ENCODE assay signal across 11 cellular contexts in genomic region chr5:80837679-80838078, GRCh38.
DNase-seq lines count a peak whose midpoint lies in the region; ATAC-seq and TF ChIP-seq lines count a peak whose summit lies in the region.
"Had no signal": no experiment of that assay in that cellular context is flagged by ENCODE, and none has a peak within 500 bp of the region (broad histone marks: within the 10 kb centered on the region; RNA-seq: fewer than 3 reads in every experiment).

No MANE protein-coding gene starts in this region.

- peak; percentile 83 for ATAC-seq in HG02571 (IDR thresholded peaks at IDR 0.05; ENCODE audit: unreplicated experiment)
- ATAC-seq in HG03558 (IDR thresholded peaks at IDR 0.05; ENCODE audit: extremely low read depth, unreplicated experiment), result peak; percentile 63
- ATAC-seq in stimulated activated naive CD8-positive, alpha-beta T cell treated with anti-CD3 and anti-CD28 coated beads, Interleukin-15, amount 100 ng/mL, for 72 hours, result peak; percentile 100
- no peak for ATAC-seq in SK-N-SH treated with all-trans-retinoic acid at 6 μM for 48 hours
- ATAC-seq: lower lobe of right lung had no signal

- TF ChIP-seq POLR2A in adrenal gland (IDR thresholded peaks at IDR 0.05), result no peak

- no peaks in the 10 kb centered on the region for H3K36me3 ChIP-seq in adrenal gland (replicated peaks in 1 of 2)

- H3K9me3 Mint-ChIP-seq in stimulated activated naive CD8-positive, alpha-beta T cell treated with anti-CD3 and anti-CD28 coated beads, Interleukin-15, amount 100 ng/mL, for 72 hours, result no peaks in the 10 kb centered on the region

- no peak overlapping the region for H3K4me3 ChIP-seq in adrenal gland
- H3K4me3 ChIP-seq: lower lobe of right lung had no signal

- no peak overlapping the region for H3K4me3 Mint-ChIP-seq in stimulated activated naive CD8-positive, alpha-beta T cell treated with anti-CD3 and anti-CD28 coated beads, Interleukin-15, amount 100 ng/mL, for 72 hours

- no peak overlapping the region for H3K27ac Mint-ChIP-seq in stimulated activated naive CD8-positive, alpha-beta T cell treated with anti-CD3 and anti-CD28 coated beads, Interleukin-15, amount 100 ng/mL, for 72 hours

- peaks cover 18% of the 10 kb centered on the region for H3K4me1 Mint-ChIP-seq in stimulated activated naive CD8-positive, alpha-beta T cell treated with anti-CD3 and anti-CD28 coated beads, Interleukin-15, amount 100 ng/mL, for 72 hours

- TF ChIP-seq CTCF in adrenal gland (IDR thresholded peaks at IDR 0.05), result no peak

- H3K27ac ChIP-seq in adrenal gland, result no peak overlapping the region
- H3K27ac ChIP-seq: lower lobe of right lung had no signal

- intact Hi-C loops in adrenal gland (cut with DNase I), result no loop called here

- DNase-seq in stimulated activated CD4-positive, alpha-beta T cell treated with anti-CD3 and anti-CD28 coated beads, Interleukin-12 subunit alpha, Interleukin-12 subunit beta, amount 100 ng/mL, for 48 hours (ENCODE audit: low read depth in 2 of 3, low spot score in 1 of 3), result peak in 2 of 3 donors; percentile 10 to 15
- DNase-seq in stimulated activated CD4-positive, alpha-beta T cell treated with anti-CD3 and anti-CD28 coated beads, Interleukin-4, amount 100 ng/mL, for 4 hours, result no peak
- DNase-seq in stimulated activated naive CD8-positive, alpha-beta T cell treated with anti-CD3 and anti-CD28 coated beads, Interleukin-15, amount 100 ng/mL, for 72 hours, result peak; percentile 57 to 73
- no peak for DNase-seq in adrenal gland
- no peak for DNase-seq in NCI-H1092 (lab: John Stamatoyannopoulos, UW)
- DNase-seq: AML-193, lower lobe of right lung, NCI-H1092 treated with DMSO at 0.1 percent for 48 hours had no signal

- no peaks in the 10 kb centered on the region for H3K27me3 ChIP-seq in adrenal gland

- H3K4me1 ChIP-seq in adrenal gland (replicated peaks in 1 of 2), result no peaks in the 10 kb centered on the region
- H3K4me1 ChIP-seq: lower lobe of right lung had no signal

- no peaks in the 10 kb centered on the region for H3K27me3 Mint-ChIP-seq in stimulated activated naive CD8-positive, alpha-beta T cell treated with anti-CD3 and anti-CD28 coated beads, Interleukin-15, amount 100 ng/mL, for 72 hours

- H3K9me3 ChIP-seq in adrenal gland (replicated peaks in 1 of 3), result no peaks in the 10 kb centered on the region
- H3K9me3 ChIP-seq: lower lobe of right lung had no signal

TF ChIP-seq in SK-N-SH treated with all-trans-retinoic acid at 6 μM for 48 hours, 23 proteins besides CTCF, POLR2A, EP300 and RAD21:
- TF ChIP-seq ZFP30 (CRISPR knock-in tag; IDR thresholded peaks at IDR 0.05) (no peak), ARNTL (CRISPR knock-in tag; IDR thresholded peaks at IDR 0.05; ENCODE audit: borderline replicate concordance, low read depth) (no peak), CREB5 (CRISPR knock-in tag; IDR thresholded peaks at IDR 0.05; ENCODE audit: low read depth) (no peak), ZNF565 (CRISPR knock-in tag; conservative IDR thresholded peaks at IDR 0.05; ENCODE audit: low read depth) (no peak), ISL1 (CRISPR knock-in tag; IDR thresholded peaks at IDR 0.05) (no peak), ZNF8 (CRISPR knock-in tag; IDR thresholded peaks at IDR 0.05) (no peak), CSRNP3 (CRISPR knock-in tag; IDR thresholded peaks at IDR 0.05) (no peak), GLIS3 (CRISPR knock-in tag; IDR thresholded peaks at IDR 0.05) (no peak), ESRRG (CRISPR knock-in tag; IDR thresholded peaks at IDR 0.05) (no peak), BACH2 (CRISPR knock-in tag; IDR thresholded peaks at IDR 0.05; ENCODE audit: borderline replicate concordance) (no peak), ZNF70 (CRISPR knock-in tag; IDR thresholded peaks at IDR 0.05) (no peak), TSHZ2 (CRISPR knock-in tag; IDR thresholded peaks at IDR 0.05) (no peak)

Comparison
In these comparisons a context has a peak if more than half of its experiments do, and no peak if none do; other contexts are left out.
1. DNase-seq: peak in stimulated activated CD4-positive, alpha-beta T cell treated with anti-CD3 and anti-CD28 coated beads, Interleukin-12 subunit alpha, Interleukin-12 subunit beta, amount 100 ng/mL, for 48 hours (2 of 3) and stimulated activated naive CD8-positive, alpha-beta T cell treated with anti-CD3 and anti-CD28 coated beads, Interleukin-15, amount 100 ng/mL, for 72 hours (2 of 2); none in stimulated activated CD4-positive, alpha-beta T cell treated with anti-CD3 and anti-CD28 coated beads, Interleukin-4, amount 100 ng/mL, for 4 hours (0 of 2), adrenal gland (0 of 7) and NCI-H1092 (single experiment).